In the genomic region with DNA sequence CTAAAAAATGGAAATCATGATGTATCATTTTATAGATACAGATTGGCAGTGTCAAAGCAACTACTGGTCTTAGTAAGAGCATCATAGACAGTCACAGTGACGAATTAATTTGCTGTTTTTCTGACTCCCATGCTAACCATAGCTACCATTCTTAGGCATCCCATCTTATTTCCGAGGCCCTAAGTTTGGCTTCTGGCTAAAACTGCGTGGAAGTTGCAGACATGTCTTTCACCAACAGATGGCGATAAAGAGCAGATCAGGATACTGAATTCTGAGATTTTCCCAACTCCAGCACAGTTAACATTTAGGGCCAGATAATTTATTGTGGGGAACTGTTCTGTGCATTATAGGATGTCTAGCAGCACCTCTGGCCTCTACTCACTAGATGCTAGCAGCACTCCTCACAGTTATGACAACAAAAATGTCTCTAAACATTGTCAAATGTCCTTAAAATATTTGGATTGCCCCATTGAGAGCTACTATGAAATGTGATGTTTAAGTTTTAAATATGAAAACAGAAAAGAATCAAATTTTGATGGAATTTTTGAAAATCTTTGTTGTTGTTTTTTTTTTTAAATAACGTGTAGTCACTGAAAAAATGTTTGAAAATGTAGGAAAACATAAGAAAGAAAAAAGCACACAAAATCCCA, we compare ENCODE assay signal across 8 cellular contexts. TPM values are rescaled to one million over a fixed set of nuclear protein-coding genes. Genes with fewer than 3 reads are reported as not detected.
DNase-seq lines count a peak whose midpoint lies in the region; ATAC-seq lines count a peak whose summit lies in the region.

No MANE protein-coding gene starts in this region.

- peaks cover 9% of the 10 kb centered on the region for H3K27me3 Mint-ChIP-seq in activated T-helper 1 cell treated with anti-CD3 and anti-CD28 coated beads, Interleukin-12 subunit alpha, Interleukin-12 subunit beta, Interleukin-2, Interleukin-4 antibody, amounts not matched to agents 30 ng/mL and 10 ng/mL and 1 ng/mL, durations not matched to agents 14 hours and 24 hours and 36 hours (ENCODE audit: insufficient read depth)

- intact Hi-C loops in activated T-helper 1 cell treated with anti-CD3 and anti-CD28 coated beads, Interleukin-12 subunit alpha, Interleukin-12 subunit beta, Interleukin-2, Interleukin-4 antibody, amounts not matched to agents 30 ng/mL and 10 ng/mL and 1 ng/mL, durations not matched to agents 14 hours and 24 hours and 36 hours (cut with micrococcal nuclease): loop anchor here (1.0 to 5.0 kb wide), 2 partner anchors 9 to 378 kb away; no protein-coding TSS in a partner anchor

- H3K27ac Mint-ChIP-seq in activated T-helper 1 cell treated with anti-CD3 and anti-CD28 coated beads, Interleukin-12 subunit alpha, Interleukin-12 subunit beta, Interleukin-2, Interleukin-4 antibody, amounts not matched to agents 30 ng/mL and 10 ng/mL and 1 ng/mL, durations not matched to agents 14 hours and 24 hours and 36 hours: no peak overlapping the region

- no peaks in the 10 kb centered on the region for H3K9me3 Mint-ChIP-seq in activated T-helper 1 cell treated with anti-CD3 and anti-CD28 coated beads, Interleukin-12 subunit alpha, Interleukin-12 subunit beta, Interleukin-2, Interleukin-4 antibody, amounts not matched to agents 30 ng/mL and 10 ng/mL and 1 ng/mL, durations not matched to agents 14 hours and 24 hours and 36 hours

- no peaks in the 10 kb centered on the region for H3K36me3 Mint-ChIP-seq in activated T-helper 1 cell treated with anti-CD3 and anti-CD28 coated beads, Interleukin-12 subunit alpha, Interleukin-12 subunit beta, Interleukin-2, Interleukin-4 antibody, amounts not matched to agents 30 ng/mL and 10 ng/mL and 1 ng/mL, durations not matched to agents 14 hours and 24 hours and 36 hours (ENCODE audit: low read depth)

- no peaks in the 10 kb centered on the region for H3K4me1 Mint-ChIP-seq in activated T-helper 1 cell treated with anti-CD3 and anti-CD28 coated beads, Interleukin-12 subunit alpha, Interleukin-12 subunit beta, Interleukin-2, Interleukin-4 antibody, amounts not matched to agents 30 ng/mL and 10 ng/mL and 1 ng/mL, durations not matched to agents 14 hours and 24 hours and 36 hours (ENCODE audit: low read depth)

- peak; percentile 64 for DNase-seq in AG08396 (ENCODE audit: low spot score)
- DNase-seq in EL: peak; percentile 38
- DNase-seq in M059J (ENCODE audit: low read depth): peak; percentile 32
- peak; percentile 10 for DNase-seq in activated T-helper 1 cell treated with anti-CD3 and anti-CD28 coated beads, Interleukin-12 subunit alpha, Interleukin-12 subunit beta, Interleukin-2, Interleukin-4 antibody, amounts not matched to agents 30 ng/mL and 10 ng/mL and 1 ng/mL, durations not matched to agents 14 hours and 24 hours and 36 hours (ENCODE audit: low spot score)
- DNase-seq in glomerular visceral epithelial cell (ENCODE audit: extremely low spot score): peak; percentile 32
- DNase-seq in renal cortical epithelial cell (ENCODE audit: low read depth): peak; percentile 43

- H3K4me3 Mint-ChIP-seq in activated T-helper 1 cell treated with anti-CD3 and anti-CD28 coated beads, Interleukin-12 subunit alpha, Interleukin-12 subunit beta, Interleukin-2, Interleukin-4 antibody, amounts not matched to agents 30 ng/mL and 10 ng/mL and 1 ng/mL, durations not matched to agents 14 hours and 24 hours and 36 hours: no peak overlapping the region

- ATAC-seq in GM21576 (IDR thresholded peaks at IDR 0.05; ENCODE audit: unreplicated experiment) (no peak), HG03159 (IDR thresholded peaks at IDR 0.05; ENCODE audit: unreplicated experiment) (no peak)

RNA-seq across cellular contexts. Expression of gene OR2AG2, which starts 16.3 kb away (rescaled TPM):
- not detected in 2 replicates for total RNA-seq in M059J (2014; rRNA removed; shearing (Covaris generic))
- total RNA-seq in activated T-helper 1 cell treated with anti-CD3 and anti-CD28 coated beads, Interleukin-12 subunit alpha, Interleukin-12 subunit beta, Interleukin-2, Interleukin-4 antibody, amounts not matched to agents 30 ng/mL and 10 ng/mL and 1 ng/mL, durations not matched to agents 14 hours and 24 hours and 36 hours: 0.23 and 0.47 TPM in 2 replicates
- total RNA-seq in renal cortical epithelial cell: 0.25 and 0.35 TPM in 2 replicates

RNA-seq across cellular contexts. Expression of gene OR2AG1, which starts 27.4 kb away (rescaled TPM):
- total RNA-seq in M059J (2014; rRNA removed; shearing (Covaris generic)): not detected in 2 replicates
- total RNA-seq in activated T-helper 1 cell treated with anti-CD3 and anti-CD28 coated beads, Interleukin-12 subunit alpha, Interleukin-12 subunit beta, Interleukin-2, Interleukin-4 antibody, amounts not matched to agents 30 ng/mL and 10 ng/mL and 1 ng/mL, durations not matched to agents 14 hours and 24 hours and 36 hours: not detected in 2 replicates
- not detected in 2 replicates for total RNA-seq in renal cortical epithelial cell

RNA-seq across cellular contexts. Expression of gene OR6A2, which starts 44.1 kb away (rescaled TPM):
- total RNA-seq in M059J (2014; rRNA removed; shearing (Covaris generic)): not detected in 2 replicates
- total RNA-seq in activated T-helper 1 cell treated with anti-CD3 and anti-CD28 coated beads, Interleukin-12 subunit alpha, Interleukin-12 subunit beta, Interleukin-2, Interleukin-4 antibody, amounts not matched to agents 30 ng/mL and 10 ng/mL and 1 ng/mL, durations not matched to agents 14 hours and 24 hours and 36 hours: 0.31 and 0.47 TPM in 2 replicates
- total RNA-seq in renal cortical epithelial cell: 0.50 TPM in 1 of 2 replicates, not detected in the other

Comparison
In these comparisons a context has a peak if more than half of its experiments do, and no peak if none do; other contexts are left out.
1. DNase-seq: peak in every context shown above with its lines; median percentile 64 in AG08396; 43 in renal cortical epithelial cell; 38 in EL; 32 in M059J; 32 in glomerular visceral epithelial cell; 10 in activated T-helper 1 cell treated with anti-CD3 and anti-CD28 coated beads, Interleukin-12 subunit alpha, Interleukin-12 subunit beta, Interleukin-2, Interleukin-4 antibody, amounts not matched to agents 30 ng/mL and 10 ng/mL and 1 ng/mL, durations not matched to agents 14 hours and 24 hours and 36 hours.